In genomic region chr6:27188206-27188884, GRCh38 we compare ENCODE assay signal across 8 cellular contexts. TPM values are rescaled to one million over a fixed set of nuclear protein-coding genes. Genes with fewer than 3 reads are reported as not detected.
DNase-seq lines count a peak whose midpoint lies in the region; ATAC-seq, FAIRE-seq and TF ChIP-seq lines count a peak whose summit lies in the region.

No MANE protein-coding gene starts in this region.

- H3K4me3 Mint-ChIP-seq in activated naive CD4-positive, alpha-beta T cell treated with anti-CD3 and anti-CD28 coated beads, Interleukin-2, amount 50 U/mL, for 24 hours = peak overlapping the region; percentile 95
- peak overlapping the region; percentile 90 for H3K4me3 Mint-ChIP-seq in glutamatergic neuron (ENCODE audit: unreplicated experiment)

- H3K4me3 ChIP-seq in pancreas = peak overlapping the region; percentile 24 to 73 (median 51)

- no peak for TF ChIP-seq CTCF in glutamatergic neuron (IDR thresholded peaks at IDR 0.05; ENCODE audit: partially characterized antibody, unreplicated experiment)
- no peak for TF ChIP-seq CTCF in pancreas (IDR thresholded peaks at IDR 0.05)

- H3K9me3 Mint-ChIP-seq in activated naive CD4-positive, alpha-beta T cell treated with anti-CD3 and anti-CD28 coated beads, Interleukin-2, amount 50 U/mL, for 24 hours = no peaks in the 10 kb centered on the region
- no peaks in the 10 kb centered on the region for H3K9me3 Mint-ChIP-seq in glutamatergic neuron (ENCODE audit: unreplicated experiment)

- no peaks in the 10 kb centered on the region for H3K36me3 Mint-ChIP-seq in activated naive CD4-positive, alpha-beta T cell treated with anti-CD3 and anti-CD28 coated beads, Interleukin-2, amount 50 U/mL, for 24 hours
- no peaks in the 10 kb centered on the region for H3K36me3 Mint-ChIP-seq in glutamatergic neuron (ENCODE audit: unreplicated experiment)

- H3K4me1 ChIP-seq in pancreas = no peaks in the 10 kb centered on the region

- H3K27me3 Mint-ChIP-seq in activated naive CD4-positive, alpha-beta T cell treated with anti-CD3 and anti-CD28 coated beads, Interleukin-2, amount 50 U/mL, for 24 hours = no peaks in the 10 kb centered on the region
- no peaks in the 10 kb centered on the region for H3K27me3 Mint-ChIP-seq in glutamatergic neuron (ENCODE audit: unreplicated experiment)

- H3K27me3 ChIP-seq in pancreas = no peaks in the 10 kb centered on the region

- H3K36me3 ChIP-seq in pancreas = no peaks in the 10 kb centered on the region

- H3K27ac ChIP-seq in pancreas = peak overlapping the region in 2 of 4 donors; percentile 62 to 75

- H3K9me3 ChIP-seq in pancreas = no peaks in the 10 kb centered on the region

- peaks cover 17% of the 10 kb centered on the region for H3K4me1 Mint-ChIP-seq in activated naive CD4-positive, alpha-beta T cell treated with anti-CD3 and anti-CD28 coated beads, Interleukin-2, amount 50 U/mL, for 24 hours
- peaks cover 4% of the 10 kb centered on the region for H3K4me1 Mint-ChIP-seq in glutamatergic neuron (ENCODE audit: low read depth, unreplicated experiment)

- peak overlapping the region; percentile 69 for H3K27ac Mint-ChIP-seq in activated naive CD4-positive, alpha-beta T cell treated with anti-CD3 and anti-CD28 coated beads, Interleukin-2, amount 50 U/mL, for 24 hours
- no peak overlapping the region for H3K27ac Mint-ChIP-seq in glutamatergic neuron (ENCODE audit: unreplicated experiment)

- 0 to 1% methylated on average over 25 of the region's 25 CpGs for WGBS in pancreas, 2 donors

- DNase-seq in COLO668 (lab: John Stamatoyannopoulos, UW; ENCODE audit: unreplicated experiment) (peak; percentile 36), glutamatergic neuron (peak; percentile 58), pancreas (peak in 5 of 6 donors; percentile 40 to 69 (median 53)), middle frontal gyrus (ENCODE audit: extremely low spot score, low spot score) (no peak)

- ATAC-seq in GM19351 (IDR thresholded peaks at IDR 0.05; ENCODE audit: unreplicated experiment) (peak; percentile 91), HG03378 (IDR thresholded peaks at IDR 0.05; ENCODE audit: unreplicated experiment) (peak; percentile 63), pancreas (peak; percentile 93 to 96 (median 94))

- no peak for FAIRE-seq in pancreas (lab: Jason Lieb, UNC)

- intact Hi-C loops in pancreas (cut with DNase I) = loop anchor here in 2 of 3 donors (10.0 kb wide), 1 partner anchor 706 kb away; a partner anchor contains a TSS

TF ChIP-seq in PFSK-1, 5 proteins besides CTCF, POLR2A, EP300 and RAD21:
- TF ChIP-seq SIN3A (IDR thresholded peaks at IDR 0.05; ENCODE audit: borderline replicate concordance, insufficient read depth, low read length) (no peak), TAF1 (IDR thresholded peaks at IDR 0.05; ENCODE audit: borderline replicate concordance, insufficient read depth, low read length) (peak; percentile 76; the same call in 1 of the 2 replicates)

RNA-seq across cellular contexts. Expression of gene PRSS16, which starts 59.2 kb away (rescaled TPM):
- polyA plus RNA-seq in PFSK-1 (2012; ENCODE audit: insufficient read length, low read depth) = not detected
- total RNA-seq in glutamatergic neuron (ENCODE audit: unreplicated experiment) (0.64 TPM), pancreas (10 to 100 TPM; 14.0 to 30.1 (median 23.4) TPM)
- 10 to 100 TPM; 15.5 to 17.6 TPM for polyA plus RNA-seq in pancreas
